In genomic region chr19:51441410-51442390, GRCh38 we compare ENCODE assay signal across 9 cellular contexts. TPM values are rescaled to one million over a fixed set of nuclear protein-coding genes. Genes with fewer than 3 reads are reported as not detected.
DNase-seq lines count a peak whose midpoint lies in the region; ATAC-seq and TF ChIP-seq lines count a peak whose summit lies in the region.
"Had no signal": no experiment of that assay in that cellular context is flagged by ENCODE, and none has a peak within 500 bp of the region (broad histone marks: within the 10 kb centered on the region; RNA-seq: fewer than 3 reads in every experiment).

No MANE protein-coding gene starts in this region.

- intact Hi-C loops in CD14-positive monocyte (cut with micrococcal nuclease): no loop called here
- intact Hi-C loops in activated CD4-positive, alpha-beta memory T cell treated with anti-CD3 and anti-CD28 coated beads for 36 hours (cut with micrococcal nuclease): loop anchor here (1.0 kb wide), 5 partner anchors 10 to 344 kb away; partner anchors contain the start of gene ETFB
- intact Hi-C loops in left colon (cut with DNase I, micrococcal nuclease): no loop called here

- peak overlapping the region in 4 of 7 donors; percentile 28 to 82 (median 60) for H3K27ac Mint-ChIP-seq in CD14-positive monocyte
- H3K27ac Mint-ChIP-seq in activated CD4-positive, alpha-beta memory T cell treated with anti-CD3 and anti-CD28 coated beads for 36 hours: peak overlapping the region; percentile 97

- peak; percentile 80 for ATAC-seq in HG03565 (IDR thresholded peaks at IDR 0.05; ENCODE audit: unreplicated experiment)
- peak; percentile 48 for ATAC-seq in left colon

- no peak for TF ChIP-seq POLR2A in erythroblast (IDR thresholded peaks at IDR 0.05; ENCODE audit: low read length)

- CTCF ChIA-PET in activated CD4-positive, alpha-beta memory T cell treated with anti-CD3 and anti-CD28 coated beads for 36 hours (lab: Charles Lee): interaction anchor here (0.6 to 7.0 kb wide), 15 partner anchors 9 to 327 kb away, joined by 3 to 55 read pairs (median 6); partner anchors contain the start of gene SIGLEC10

- H3K27ac ChIP-seq in substantia nigra (ENCODE audit: low read depth, low read length, poor library complexity, severe bottlenecking): peak overlapping the region; percentile 21

- no peak for TF ChIP-seq CTCF in CD14-positive monocyte (IDR thresholded peaks at IDR 0.05)
- no peak for TF ChIP-seq CTCF in GM20000 (IDR thresholded peaks at IDR 0.05; ENCODE audit: extremely low read depth, missing control alignments)

- POLR2A ChIA-PET in activated CD4-positive, alpha-beta memory T cell treated with anti-CD3 and anti-CD28 coated beads for 36 hours (lab: Charles Lee): interaction anchor here (1.0 to 1.9 kb wide), 7 partner anchors 9 to 74 kb away, joined by 3 to 9 read pairs (median 5); partner anchors contain the start of gene NKG7

- H3K27me3 Mint-ChIP-seq in CD14-positive monocyte (ENCODE audit: low read depth in 3 of 3): peaks cover 34 to 44% (median 35%) of the 10 kb centered on the region in 3 donors
- H3K27me3 Mint-ChIP-seq in activated CD4-positive, alpha-beta memory T cell treated with anti-CD3 and anti-CD28 coated beads for 36 hours: peaks cover 2% of the 10 kb centered on the region

- H3K4me1 Mint-ChIP-seq in CD14-positive monocyte: peaks cover 22% of the 10 kb centered on the region
- peaks cover 60% of the 10 kb centered on the region for H3K4me1 Mint-ChIP-seq in activated CD4-positive, alpha-beta memory T cell treated with anti-CD3 and anti-CD28 coated beads for 36 hours (ENCODE audit: low read depth)

- peaks cover 0 to 2% of the 10 kb centered on the region in 2 donors for H3K36me3 Mint-ChIP-seq in CD14-positive monocyte
- H3K36me3 Mint-ChIP-seq in activated CD4-positive, alpha-beta memory T cell treated with anti-CD3 and anti-CD28 coated beads for 36 hours: peaks cover 7% of the 10 kb centered on the region

- peaks cover 0 to 7% (median 5%) of the 10 kb centered on the region in 7 donors for H3K9me3 Mint-ChIP-seq in CD14-positive monocyte
- H3K9me3 Mint-ChIP-seq in activated CD4-positive, alpha-beta memory T cell treated with anti-CD3 and anti-CD28 coated beads for 36 hours: peaks cover 13% of the 10 kb centered on the region

- H3K4me3 Mint-ChIP-seq in CD14-positive monocyte: peak overlapping the region; percentile 20 to 87
- H3K4me3 Mint-ChIP-seq in activated CD4-positive, alpha-beta memory T cell treated with anti-CD3 and anti-CD28 coated beads for 36 hours: peak overlapping the region; percentile 81

- DNase-seq in CD14-positive monocyte (ENCODE audit: low spot score) (no peak), GM20000 (ENCODE audit: low spot score) (peak; percentile 75), left colon (peak in 1 of 2 donors; percentile 33), substantia nigra (lab: John Stamatoyannopoulos, UW) (peak in 1 of 49 donors; percentile 45), erythroblast (lab: John Stamatoyannopoulos, UW) (no peak), NCI-H774 (lab: John Stamatoyannopoulos, UW) (no peak)
- DNase-seq in activated CD4-positive, alpha-beta memory T cell treated with anti-CD3 and anti-CD28 coated beads for 36 hours: peak; percentile 97

RNA-seq across cellular contexts. Expression of gene SIGLEC8, which starts 16.6 kb away (rescaled TPM):
- not detected for polyA plus RNA-seq in CD14-positive monocyte
- not detected for total RNA-seq in activated CD4-positive, alpha-beta memory T cell treated with anti-CD3 and anti-CD28 coated beads for 36 hours
- 1 to 10 TPM in 1 of 2 donors, under 1 TPM in 1; 0.49 to 1.9 TPM for total RNA-seq in left colon
- total RNA-seq: endothelial cell of umbilical vein had no signal
- polyA plus RNA-seq: endothelial cell of umbilical vein had no signal

RNA-seq across cellular contexts. Expression of gene SIGLEC10, which starts 24.3 kb away (rescaled TPM):
- polyA plus RNA-seq in CD14-positive monocyte: 10 to 100 TPM; 16.6 to 64.9 TPM
- under 1 TPM; 0.19 to 0.26 TPM for total RNA-seq in activated CD4-positive, alpha-beta memory T cell treated with anti-CD3 and anti-CD28 coated beads for 36 hours
- total RNA-seq in left colon: 1 to 10 TPM; 1.3 to 4.5 TPM
- total RNA-seq: endothelial cell of umbilical vein had no signal
- polyA plus RNA-seq: endothelial cell of umbilical vein had no signal

RNA-seq across cellular contexts. Expression of gene CEACAM18, which starts 36.6 kb away (rescaled TPM):
- polyA plus RNA-seq in CD14-positive monocyte: not detected
- total RNA-seq in activated CD4-positive, alpha-beta memory T cell treated with anti-CD3 and anti-CD28 coated beads for 36 hours: not detected
- not detected for total RNA-seq in left colon
- total RNA-seq: endothelial cell of umbilical vein had no signal
- polyA plus RNA-seq: endothelial cell of umbilical vein had no signal

RNA-seq across cellular contexts. Expression of gene C19orf84, which starts 51.3 kb away (rescaled TPM):
- not detected for polyA plus RNA-seq in CD14-positive monocyte
- total RNA-seq in activated CD4-positive, alpha-beta memory T cell treated with anti-CD3 and anti-CD28 coated beads for 36 hours: not detected
- not detected for total RNA-seq in left colon
- total RNA-seq: endothelial cell of umbilical vein had no signal
- polyA plus RNA-seq: endothelial cell of umbilical vein had no signal

RNA-seq across cellular contexts. Expression of gene LIM2, which starts 53.9 kb away (rescaled TPM):
- not detected for polyA plus RNA-seq in CD14-positive monocyte
- total RNA-seq in activated CD4-positive, alpha-beta memory T cell treated with anti-CD3 and anti-CD28 coated beads for 36 hours: under 1 TPM; 0.36 to 0.64 TPM
- not detected for total RNA-seq in left colon
- total RNA-seq: endothelial cell of umbilical vein had no signal
- polyA plus RNA-seq: endothelial cell of umbilical vein had no signal

Comparison
In these comparisons a context has a peak if more than half of its experiments do, and no peak if none do; other contexts are left out.
1. DNase-seq: peak in GM20000 (single experiment) and activated CD4-positive, alpha-beta memory T cell treated with anti-CD3 and anti-CD28 coated beads for 36 hours (single experiment); none in CD14-positive monocyte (single experiment), erythroblast (0 of 2) and NCI-H774 (single experiment).